ENCODE assay signal across 1 cellular context in the genomic region with DNA sequence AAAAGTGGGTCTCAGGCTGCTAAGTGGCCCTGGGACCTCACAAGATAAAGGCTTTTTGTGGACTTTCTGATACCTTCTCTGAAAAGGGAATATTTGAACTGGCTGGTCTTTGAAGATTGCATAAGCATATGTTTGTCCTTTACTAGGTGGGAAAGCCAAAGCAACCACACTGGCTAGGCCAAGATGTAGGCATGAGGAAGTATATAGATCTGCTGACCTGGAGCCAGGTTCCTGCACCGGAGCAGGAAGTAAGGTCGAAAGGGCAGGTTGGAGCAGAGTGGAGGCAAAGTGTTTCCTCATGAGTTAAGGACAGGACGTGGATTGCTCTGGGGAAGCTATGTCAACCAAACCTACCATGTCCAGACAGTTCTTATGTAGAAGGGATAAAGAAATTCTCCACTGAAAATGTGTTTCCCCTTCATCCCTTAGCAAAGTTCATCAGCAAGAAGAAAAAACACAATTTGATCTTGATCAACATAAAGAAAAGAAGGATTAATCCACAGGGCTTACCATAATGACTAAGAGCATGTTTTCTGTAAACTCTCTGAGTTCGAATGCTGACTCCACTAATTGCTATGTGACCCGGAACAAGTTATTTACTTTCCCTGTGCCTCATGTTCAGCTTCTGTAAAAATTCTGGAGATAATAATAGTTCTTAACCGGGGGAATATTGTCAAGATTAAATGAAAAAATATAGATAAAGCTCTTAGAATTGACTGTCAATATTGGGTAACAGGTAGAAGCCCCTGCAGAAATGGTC.
TF ChIP-seq lines count a peak whose summit lies in the region.

No MANE protein-coding gene starts in this region.

TF ChIP-seq in HepG2, 621 proteins besides CTCF, POLR2A, EP300 and RAD21 (continued from another document and continues in another):
- TF ChIP-seq BRCA1 (CRISPR knock-in tag; IDR thresholded peaks at IDR 0.05), result no peak
- TF ChIP-seq ZNF569 (CRISPR knock-in tag; IDR thresholded peaks at IDR 0.05; ENCODE audit: borderline replicate concordance), result no peak
- TF ChIP-seq, protein P1, sequence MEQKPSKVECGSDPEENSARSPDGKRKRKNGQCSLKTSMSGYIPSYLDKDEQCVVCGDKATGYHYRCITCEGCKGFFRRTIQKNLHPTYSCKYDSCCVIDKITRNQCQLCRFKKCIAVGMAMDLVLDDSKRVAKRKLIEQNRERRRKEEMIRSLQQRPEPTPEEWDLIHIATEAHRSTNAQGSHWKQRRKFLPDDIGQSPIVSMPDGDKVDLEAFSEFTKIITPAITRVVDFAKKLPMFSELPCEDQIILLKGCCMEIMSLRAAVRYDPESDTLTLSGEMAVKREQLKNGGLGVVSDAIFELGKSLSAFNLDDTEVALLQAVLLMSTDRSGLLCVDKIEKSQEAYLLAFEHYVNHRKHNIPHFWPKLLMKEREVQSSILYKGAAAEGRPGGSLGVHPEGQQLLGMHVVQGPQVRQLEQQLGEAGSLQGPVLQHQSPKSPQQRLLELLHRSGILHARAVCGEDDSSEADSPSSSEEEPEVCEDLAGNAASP (CRISPR knock-in tag; IDR thresholded peaks at IDR 0.05; ENCODE audit: borderline replicate concordance), result peak; percentile 78; the same call in 1 of the 2 replicates
- TF ChIP-seq KDM2A (CRISPR knock-in tag; IDR thresholded peaks at IDR 0.05; ENCODE audit: borderline replicate concordance, low read depth), result 0 out of 2 replicates have a peak, but pooled peaks have one; percentile 35
- TF ChIP-seq TSC22D2 (CRISPR knock-in tag; IDR thresholded peaks at IDR 0.05; ENCODE audit: borderline replicate concordance), result no peak
- TF ChIP-seq ZNF230 (CRISPR knock-in tag; IDR thresholded peaks at IDR 0.05), result no peak
- no peak for TF ChIP-seq ZNF20 (CRISPR knock-in tag; IDR thresholded peaks at IDR 0.05)
- TF ChIP-seq ZNF567 (CRISPR knock-in tag; IDR thresholded peaks at IDR 0.05; ENCODE audit: borderline replicate concordance), result no peak
- TF ChIP-seq RCOR2 (CRISPR knock-in tag; IDR thresholded peaks at IDR 0.05), result peak; percentile 71; the same call in 1 of the 2 replicates
- no peak for TF ChIP-seq CHCHD3 (CRISPR knock-in tag; IDR thresholded peaks at IDR 0.05)
- TF ChIP-seq SP4 (CRISPR knock-in tag; IDR thresholded peaks at IDR 0.05), result no peak
- TF ChIP-seq ZNF510 (CRISPR knock-in tag; IDR thresholded peaks at IDR 0.05; ENCODE audit: low read depth), result peak; percentile 64; the same call in 1 of the 2 replicates
- TF ChIP-seq, protein P2, sequence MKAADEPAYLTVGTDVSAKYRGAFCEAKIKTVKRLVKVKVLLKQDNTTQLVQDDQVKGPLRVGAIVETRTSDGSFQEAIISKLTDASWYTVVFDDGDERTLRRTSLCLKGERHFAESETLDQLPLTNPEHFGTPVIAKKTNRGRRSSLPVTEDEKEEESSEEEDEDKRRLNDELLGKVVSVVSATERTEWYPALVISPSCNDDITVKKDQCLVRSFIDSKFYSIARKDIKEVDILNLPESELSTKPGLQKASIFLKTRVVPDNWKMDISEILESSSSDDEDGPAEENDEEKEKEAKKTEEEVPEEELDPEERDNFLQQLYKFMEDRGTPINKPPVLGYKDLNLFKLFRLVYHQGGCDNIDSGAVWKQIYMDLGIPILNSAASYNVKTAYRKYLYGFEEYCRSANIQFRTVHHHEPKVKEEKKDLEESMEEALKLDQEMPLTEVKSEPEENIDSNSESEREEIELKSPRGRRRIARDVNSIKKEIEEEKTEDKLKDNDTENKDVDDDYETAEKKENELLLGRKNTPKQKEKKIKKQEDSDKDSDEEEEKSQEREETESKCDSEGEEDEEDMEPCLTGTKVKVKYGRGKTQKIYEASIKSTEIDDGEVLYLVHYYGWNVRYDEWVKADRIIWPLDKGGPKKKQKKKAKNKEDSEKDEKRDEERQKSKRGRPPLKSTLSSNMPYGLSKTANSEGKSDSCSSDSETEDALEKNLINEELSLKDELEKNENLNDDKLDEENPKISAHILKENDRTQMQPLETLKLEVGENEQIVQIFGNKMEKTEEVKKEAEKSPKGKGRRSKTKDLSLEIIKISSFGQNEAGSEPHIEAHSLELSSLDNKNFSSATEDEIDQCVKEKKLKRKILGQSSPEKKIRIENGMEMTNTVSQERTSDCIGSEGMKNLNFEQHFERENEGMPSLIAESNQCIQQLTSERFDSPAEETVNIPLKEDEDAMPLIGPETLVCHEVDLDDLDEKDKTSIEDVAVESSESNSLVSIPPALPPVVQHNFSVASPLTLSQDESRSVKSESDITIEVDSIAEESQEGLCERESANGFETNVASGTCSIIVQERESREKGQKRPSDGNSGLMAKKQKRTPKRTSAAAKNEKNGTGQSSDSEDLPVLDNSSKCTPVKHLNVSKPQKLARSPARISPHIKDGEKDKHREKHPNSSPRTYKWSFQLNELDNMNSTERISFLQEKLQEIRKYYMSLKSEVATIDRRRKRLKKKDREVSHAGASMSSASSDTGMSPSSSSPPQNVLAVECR (CRISPR knock-in tag; IDR thresholded peaks at IDR 0.05; ENCODE audit: borderline replicate concordance), result peak; percentile 43; the same call in 1 of the 2 replicates
- no peak for TF ChIP-seq HNRNPK (IDR thresholded peaks at IDR 0.05; ENCODE audit: low read depth, low read length, poor library complexity, severe bottlenecking)
- TF ChIP-seq ZBTB7A (CRISPR knock-in tag; IDR thresholded peaks at IDR 0.05), result 0 out of 2 replicates have a peak, but pooled peaks have one; percentile 40
- peak; percentile 65 for TF ChIP-seq THAP11 (CRISPR knock-in tag; IDR thresholded peaks at IDR 0.05)
- TF ChIP-seq, protein P3, sequence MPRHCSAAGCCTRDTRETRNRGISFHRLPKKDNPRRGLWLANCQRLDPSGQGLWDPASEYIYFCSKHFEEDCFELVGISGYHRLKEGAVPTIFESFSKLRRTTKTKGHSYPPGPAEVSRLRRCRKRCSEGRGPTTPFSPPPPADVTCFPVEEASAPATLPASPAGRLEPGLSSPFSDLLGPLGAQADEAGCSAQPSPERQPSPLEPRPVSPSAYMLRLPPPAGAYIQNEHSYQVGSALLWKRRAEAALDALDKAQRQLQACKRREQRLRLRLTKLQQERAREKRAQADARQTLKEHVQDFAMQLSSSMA (CRISPR knock-in tag; IDR thresholded peaks at IDR 0.05), result no peak
- TF ChIP-seq ZNF205 (CRISPR knock-in tag; IDR thresholded peaks at IDR 0.05), result no peak
- peak; percentile 79 for TF ChIP-seq CEBPB (IDR thresholded peaks at IDR 0.05; ENCODE audit: borderline replicate concordance, low read depth, low read length)
- TF ChIP-seq ZNF670 (CRISPR knock-in tag; IDR thresholded peaks at IDR 0.05; ENCODE audit: borderline replicate concordance), result peak; percentile 51; the same call in 1 of the 2 replicates
- TF ChIP-seq, protein P4, sequence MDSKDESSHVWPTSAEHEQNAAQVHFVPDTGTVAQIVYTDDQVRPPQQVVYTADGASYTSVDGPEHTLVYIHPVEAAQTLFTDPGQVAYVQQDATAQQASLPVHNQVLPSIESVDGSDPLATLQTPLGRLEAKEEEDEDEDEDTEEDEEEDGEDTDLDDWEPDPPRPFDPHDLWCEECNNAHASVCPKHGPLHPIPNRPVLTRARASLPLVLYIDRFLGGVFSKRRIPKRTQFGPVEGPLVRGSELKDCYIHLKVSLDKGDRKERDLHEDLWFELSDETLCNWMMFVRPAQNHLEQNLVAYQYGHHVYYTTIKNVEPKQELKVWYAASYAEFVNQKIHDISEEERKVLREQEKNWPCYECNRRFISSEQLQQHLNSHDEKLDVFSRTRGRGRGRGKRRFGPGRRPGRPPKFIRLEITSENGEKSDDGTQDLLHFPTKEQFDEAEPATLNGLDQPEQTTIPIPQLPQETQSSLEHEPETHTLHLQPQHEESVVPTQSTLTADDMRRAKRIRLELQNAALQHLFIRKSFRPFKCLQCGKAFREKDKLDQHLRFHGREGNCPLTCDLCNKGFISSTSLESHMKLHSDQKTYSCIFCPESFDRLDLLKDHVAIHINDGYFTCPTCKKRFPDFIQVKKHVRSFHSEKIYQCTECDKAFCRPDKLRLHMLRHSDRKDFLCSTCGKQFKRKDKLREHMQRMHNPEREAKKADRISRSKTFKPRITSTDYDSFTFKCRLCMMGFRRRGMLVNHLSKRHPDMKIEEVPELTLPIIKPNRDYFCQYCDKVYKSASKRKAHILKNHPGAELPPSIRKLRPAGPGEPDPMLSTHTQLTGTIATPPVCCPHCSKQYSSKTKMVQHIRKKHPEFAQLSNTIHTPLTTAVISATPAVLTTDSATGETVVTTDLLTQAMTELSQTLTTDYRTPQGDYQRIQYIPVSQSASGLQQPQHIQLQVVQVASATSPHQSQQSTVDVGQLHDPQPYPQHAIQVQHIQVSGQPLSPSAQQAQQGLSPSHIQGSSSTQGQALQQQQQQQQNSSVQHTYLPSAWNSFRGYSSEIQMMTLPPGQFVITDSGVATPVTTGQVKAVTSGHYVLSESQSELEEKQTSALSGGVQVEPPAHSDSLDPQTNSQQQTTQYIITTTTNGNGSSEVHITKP (CRISPR knock-in tag; IDR thresholded peaks at IDR 0.05; ENCODE audit: low read depth), result no peak
- TF ChIP-seq JUND (CRISPR knock-in tag; IDR thresholded peaks at IDR 0.05), result no peak
- no peak for TF ChIP-seq MTF2 (CRISPR knock-in tag; IDR thresholded peaks at IDR 0.05; ENCODE audit: borderline replicate concordance)
- no peak for TF ChIP-seq SP1 (IDR thresholded peaks at IDR 0.05)
- 0 out of 2 replicates have a peak, but pooled peaks have one; percentile 21 for TF ChIP-seq SP1 (CRISPR knock-in tag; IDR thresholded peaks at IDR 0.05)
- TF ChIP-seq ZSCAN22 (CRISPR knock-in tag; IDR thresholded peaks at IDR 0.05), result no peak
- no peak for TF ChIP-seq ZNF496 (CRISPR knock-in tag; IDR thresholded peaks at IDR 0.05; ENCODE audit: insufficient replicate concordance)
- TF ChIP-seq HOXA3 (CRISPR knock-in tag; IDR thresholded peaks at IDR 0.05), result peak; percentile 59; the same call in 1 of the 2 replicates
- peak; percentile 98 for TF ChIP-seq ZNF160 (CRISPR knock-in tag; IDR thresholded peaks at IDR 0.05)
- TF ChIP-seq HNRNPH1 (optimal IDR thresholded peaks at IDR 0.05; ENCODE audit: low read depth, low read length), result no peak
- no peak; the same call in 1 of the 2 replicates for TF ChIP-seq SRY (CRISPR knock-in tag; IDR thresholded peaks at IDR 0.05)
- TF ChIP-seq, protein P5, sequence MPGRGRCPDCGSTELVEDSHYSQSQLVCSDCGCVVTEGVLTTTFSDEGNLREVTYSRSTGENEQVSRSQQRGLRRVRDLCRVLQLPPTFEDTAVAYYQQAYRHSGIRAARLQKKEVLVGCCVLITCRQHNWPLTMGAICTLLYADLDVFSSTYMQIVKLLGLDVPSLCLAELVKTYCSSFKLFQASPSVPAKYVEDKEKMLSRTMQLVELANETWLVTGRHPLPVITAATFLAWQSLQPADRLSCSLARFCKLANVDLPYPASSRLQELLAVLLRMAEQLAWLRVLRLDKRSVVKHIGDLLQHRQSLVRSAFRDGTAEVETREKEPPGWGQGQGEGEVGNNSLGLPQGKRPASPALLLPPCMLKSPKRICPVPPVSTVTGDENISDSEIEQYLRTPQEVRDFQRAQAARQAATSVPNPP (CRISPR knock-in tag; IDR thresholded peaks at IDR 0.05), result 0 out of 2 replicates have a peak, but pooled peaks have one; percentile 52
- TF ChIP-seq, protein P6, sequence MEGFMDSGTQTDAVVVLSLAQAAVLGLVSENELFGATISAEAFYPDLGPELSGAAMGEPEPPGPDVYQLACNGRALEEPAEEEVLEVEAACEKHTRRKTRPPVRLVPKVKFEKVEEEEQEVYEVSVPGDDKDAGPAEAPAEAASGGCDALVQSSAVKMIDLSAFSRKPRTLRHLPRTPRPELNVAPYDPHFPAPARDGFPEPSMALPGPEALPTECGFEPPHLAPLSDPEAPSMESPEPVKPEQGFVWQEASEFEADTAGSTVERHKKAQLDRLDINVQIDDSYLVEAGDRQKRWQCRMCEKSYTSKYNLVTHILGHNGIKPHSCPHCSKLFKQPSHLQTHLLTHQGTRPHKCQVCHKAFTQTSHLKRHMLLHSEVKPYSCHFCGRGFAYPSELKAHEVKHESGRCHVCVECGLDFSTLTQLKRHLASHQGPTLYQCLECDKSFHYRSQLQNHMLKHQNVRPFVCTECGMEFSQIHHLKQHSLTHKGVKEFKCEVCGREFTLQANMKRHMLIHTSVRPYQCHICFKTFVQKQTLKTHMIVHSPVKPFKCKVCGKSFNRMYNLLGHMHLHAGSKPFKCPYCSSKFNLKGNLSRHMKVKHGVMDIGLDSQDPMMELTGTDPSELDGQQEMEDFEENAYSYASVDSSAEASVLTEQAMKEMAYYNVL (CRISPR knock-in tag; IDR thresholded peaks at IDR 0.05; ENCODE audit: borderline replicate concordance), result peak; percentile 69; the same call in 1 of the 2 replicates
- TF ChIP-seq, protein P7, sequence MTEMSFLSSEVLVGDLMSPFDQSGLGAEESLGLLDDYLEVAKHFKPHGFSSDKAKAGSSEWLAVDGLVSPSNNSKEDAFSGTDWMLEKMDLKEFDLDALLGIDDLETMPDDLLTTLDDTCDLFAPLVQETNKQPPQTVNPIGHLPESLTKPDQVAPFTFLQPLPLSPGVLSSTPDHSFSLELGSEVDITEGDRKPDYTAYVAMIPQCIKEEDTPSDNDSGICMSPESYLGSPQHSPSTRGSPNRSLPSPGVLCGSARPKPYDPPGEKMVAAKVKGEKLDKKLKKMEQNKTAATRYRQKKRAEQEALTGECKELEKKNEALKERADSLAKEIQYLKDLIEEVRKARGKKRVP (CRISPR knock-in tag; IDR thresholded peaks at IDR 0.05), result peak in 1 of 2 experiments; percentile 69; a peak in 1 of 4 replicates
- TF ChIP-seq, protein P8, sequence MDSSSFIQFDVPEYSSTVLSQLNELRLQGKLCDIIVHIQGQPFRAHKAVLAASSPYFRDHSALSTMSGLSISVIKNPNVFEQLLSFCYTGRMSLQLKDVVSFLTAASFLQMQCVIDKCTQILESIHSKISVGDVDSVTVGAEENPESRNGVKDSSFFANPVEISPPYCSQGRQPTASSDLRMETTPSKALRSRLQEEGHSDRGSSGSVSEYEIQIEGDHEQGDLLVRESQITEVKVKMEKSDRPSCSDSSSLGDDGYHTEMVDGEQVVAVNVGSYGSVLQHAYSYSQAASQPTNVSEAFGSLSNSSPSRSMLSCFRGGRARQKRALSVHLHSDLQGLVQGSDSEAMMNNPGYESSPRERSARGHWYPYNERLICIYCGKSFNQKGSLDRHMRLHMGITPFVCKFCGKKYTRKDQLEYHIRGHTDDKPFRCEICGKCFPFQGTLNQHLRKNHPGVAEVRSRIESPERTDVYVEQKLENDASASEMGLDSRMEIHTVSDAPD (CRISPR knock-in tag; IDR thresholded peaks at IDR 0.05), result peak; percentile 89
- TF ChIP-seq DNMT1 (CRISPR knock-in tag; IDR thresholded peaks at IDR 0.05), result no peak
- TF ChIP-seq SRSF4 (IDR thresholded peaks at IDR 0.05; ENCODE audit: low read depth, low read length, poor library complexity, severe bottlenecking), result no peak
- no peak for TF ChIP-seq ZNF572 (CRISPR knock-in tag; IDR thresholded peaks at IDR 0.05)
- no peak for TF ChIP-seq ZNF253 (CRISPR knock-in tag; IDR thresholded peaks at IDR 0.05; ENCODE audit: borderline replicate concordance)
- TF ChIP-seq, protein P9, sequence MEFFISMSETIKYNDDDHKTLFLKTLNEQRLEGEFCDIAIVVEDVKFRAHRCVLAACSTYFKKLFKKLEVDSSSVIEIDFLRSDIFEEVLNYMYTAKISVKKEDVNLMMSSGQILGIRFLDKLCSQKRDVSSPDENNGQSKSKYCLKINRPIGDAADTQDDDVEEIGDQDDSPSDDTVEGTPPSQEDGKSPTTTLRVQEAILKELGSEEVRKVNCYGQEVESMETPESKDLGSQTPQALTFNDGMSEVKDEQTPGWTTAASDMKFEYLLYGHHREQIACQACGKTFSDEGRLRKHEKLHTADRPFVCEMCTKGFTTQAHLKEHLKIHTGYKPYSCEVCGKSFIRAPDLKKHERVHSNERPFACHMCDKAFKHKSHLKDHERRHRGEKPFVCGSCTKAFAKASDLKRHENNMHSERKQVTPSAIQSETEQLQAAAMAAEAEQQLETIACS (CRISPR knock-in tag; IDR thresholded peaks at IDR 0.05), result no peak
